8 cellular contexts compared by ENCODE assay signal in the genomic region with DNA sequence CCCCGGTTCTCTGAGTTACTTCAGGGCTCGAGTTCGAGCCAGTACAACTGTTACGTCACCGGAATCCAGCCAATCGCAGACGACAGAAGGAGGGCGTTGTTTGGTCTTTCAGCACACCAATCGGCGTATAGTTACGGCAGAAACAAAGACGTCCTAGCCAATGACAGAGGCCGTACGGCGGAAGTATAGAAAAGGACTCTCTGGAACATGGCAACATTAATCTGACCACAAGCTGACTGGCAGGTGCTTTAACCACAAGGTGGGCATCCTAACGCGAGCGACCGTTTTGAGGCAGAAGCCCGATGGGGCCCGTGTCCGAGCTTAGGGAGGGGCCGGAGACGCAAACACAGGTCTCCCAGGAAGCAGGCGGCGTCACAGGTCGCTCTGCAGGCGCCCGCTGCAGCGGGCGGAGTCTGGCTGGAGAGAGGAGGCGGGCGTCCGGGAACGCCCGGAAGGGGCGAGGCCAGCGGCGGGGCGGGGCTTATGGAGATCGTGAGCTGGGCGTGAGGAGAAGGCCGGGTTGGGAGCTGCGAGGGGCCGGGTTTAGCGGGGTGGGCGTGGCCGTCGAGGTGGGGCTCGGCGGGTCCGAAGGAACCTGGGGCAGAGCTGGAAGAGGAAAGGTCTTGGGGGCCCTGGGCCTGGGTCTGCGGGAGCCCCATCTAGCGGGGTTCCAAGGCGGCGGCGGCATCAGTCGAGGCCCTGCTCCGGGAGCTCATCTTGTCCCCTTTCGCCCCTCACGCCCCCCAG. TPM values are rescaled to one million over a fixed set of nuclear protein-coding genes. Genes with fewer than 3 reads are reported as not detected.
DNase-seq lines count a peak whose midpoint lies in the region; ATAC-seq, FAIRE-seq and TF ChIP-seq lines count a peak whose summit lies in the region.

A gene with protein sequence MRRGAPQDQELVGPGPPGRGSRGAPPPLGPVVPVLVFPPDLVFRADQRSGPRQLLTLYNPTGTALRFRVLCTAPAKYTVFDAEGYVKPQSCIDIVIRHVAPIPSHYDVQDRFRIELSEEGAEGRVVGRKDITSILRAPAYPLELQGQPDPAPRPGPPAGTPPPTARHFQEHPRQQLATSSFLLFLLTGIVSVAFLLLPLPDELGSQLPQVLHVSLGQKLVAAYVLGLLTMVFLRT (plus strand): TSS at position 558 of the 747 bp plus-strand sequence. CDS start 252 bp downstream, outside the sequence.

- H3K27ac ChIP-seq in OCI-LY3 (ENCODE audit: low read length) = peak within 1 kb of the TSS; percentile 72
- H3K27ac ChIP-seq in mesodermal cell (ENCODE audit: low read depth, low read length, severe bottlenecking) = peak within 1 kb of the TSS; percentile 92

- peak within 1 kb of the TSS; percentile 86 for H2AFZ ChIP-seq in OCI-LY3 (ENCODE audit: low read depth, low read length)

- no peaks in the 10 kb centered on the region for H3K79me2 ChIP-seq in OCI-LY3 (ENCODE audit: low read length)

- H3K9me3 ChIP-seq in OCI-LY3 (ENCODE audit: insufficient read depth, low read length) (no peaks in the 10 kb centered on the region), mesodermal cell (ENCODE audit: control insufficient read depth, low read length) (no peaks in the 10 kb centered on the region)

- DNase-seq in D721Med (ENCODE audit: insufficient read length, low spot score) (peak; percentile 99), HuH-7 (ENCODE audit: low spot score) (peak; percentile 100)
- DNase-seq in activated CD8-positive, alpha-beta memory T cell treated with anti-CD3 and anti-CD28 coated beads, Interleukin-2, amount 50 U/mL, for 48 hours = peak; percentile 99
- DNase-seq in stimulated activated CD8-positive, alpha-beta memory T cell treated with anti-CD3 and anti-CD28 coated beads, Interleukin-15, amount 100 ng/mL, for 4 hours (ENCODE audit: low read depth in 2 of 2) = peak; percentile 94 to 95

- whole genome bisulfite sequencing in mesodermal cell (ENCODE audit: insufficient coverage in 2 of 2), 2 experiments = 0 to 1% methylated on average over 60 to 61 of the region's 61 CpGs

- no peak for TF ChIP-seq CTCF in D721Med (IDR thresholded peaks at IDR 0.05; ENCODE audit: insufficient read depth, missing control alignments)
- TF ChIP-seq CTCF in OCI-LY3 (IDR thresholded peaks at IDR 0.05; ENCODE audit: low read depth, low read length) = no peak

- no peaks in the 10 kb centered on the region for H4K20me1 ChIP-seq in OCI-LY3 (ENCODE audit: insufficient read depth, low read length)

- peaks cover 9% of the 10 kb centered on the region; the same call in 1 of the 2 replicates for H3K4me1 ChIP-seq in OCI-LY3 (ENCODE audit: low read length)
- H3K4me1 ChIP-seq in mesodermal cell (ENCODE audit: control insufficient read depth, insufficient read depth, low read length, poor library complexity, severe bottlenecking) = no peaks in the 10 kb centered on the region

- peak; percentile 88 for ATAC-seq in GM21515 (IDR thresholded peaks at IDR 0.05; ENCODE audit: unreplicated experiment)

- H3K27me3 ChIP-seq in OCI-LY3 (ENCODE audit: low read depth, low read length) = no peaks in the 10 kb centered on the region

- peak within 1 kb of the TSS; percentile 84 for H3K4me3 ChIP-seq in OCI-LY3 (ENCODE audit: low read length)
- H3K4me3 ChIP-seq in mesodermal cell (ENCODE audit: extremely low read depth, insufficient read depth, low read length, poor library complexity, severe bottlenecking) = peak within 1 kb of the TSS; percentile 54

- peak; percentile 93 for FAIRE-seq in D721Med (lab: Jason Lieb, UNC)
- FAIRE-seq in endometrium (lab: Jason Lieb, UNC) = peak; percentile 99

- H3K36me3 ChIP-seq in OCI-LY3 (replicated peaks; ENCODE audit: low read depth, low read length) = no peaks in the 10 kb centered on the region
- peaks cover 23% of the 10 kb centered on the region for H3K36me3 ChIP-seq in mesodermal cell (ENCODE audit: control insufficient read depth, insufficient read depth, low read length)

- H3K4me2 ChIP-seq in OCI-LY3 (ENCODE audit: low read length) = peak within 1 kb of the TSS; percentile 92

- peak within 1 kb of the TSS; percentile 68 for H3K9ac ChIP-seq in OCI-LY3 (ENCODE audit: low read length)

RNA-seq across cellular contexts. Expression of the gene that starts here (rescaled TPM):
- polyA plus RNA-seq in mesodermal cell (2013, experiment 1 of 2) = 30.8 TPM
- 23.6 TPM for polyA plus RNA-seq in mesodermal cell (2013, experiment 2 of 2)

Comparison
In these comparisons a context has a peak if more than half of its experiments do, and no peak if none do; other contexts are left out.
1. Peak in every context shown above with its lines: DNase-seq, ATAC-seq, H3K4me3 ChIP-seq and H3K27ac ChIP-seq.